In the genomic region with DNA sequence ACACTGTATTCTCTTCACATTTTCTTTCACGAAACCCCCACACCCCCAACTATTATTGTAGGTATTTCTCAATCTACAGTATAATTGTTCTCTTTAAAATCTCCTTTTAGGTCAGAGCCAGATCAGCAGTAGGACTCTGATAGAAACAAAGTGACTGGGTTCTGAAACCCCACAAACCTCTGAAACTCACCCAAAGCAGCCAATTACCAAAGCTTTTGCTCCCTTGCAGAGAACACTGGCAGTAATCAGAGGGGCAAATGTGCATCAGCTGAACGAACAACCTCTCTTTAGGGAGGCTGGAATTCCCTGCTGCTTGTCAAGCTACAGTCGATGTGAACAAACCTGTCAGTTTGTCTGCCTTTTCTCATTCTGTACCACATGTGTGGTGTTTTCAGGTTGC, we compare ENCODE assay signal across 21 cellular contexts.
A peak's percentile ranks its signal among the peaks of the same experiment; 100 is the strongest.
DNase-seq lines count a peak whose midpoint lies in the region; ATAC-seq and TF ChIP-seq lines count a peak whose summit lies in the region.
"Had no signal": no experiment of that assay in that cellular context is flagged by ENCODE, and none has a peak within 500 bp of the region (broad histone marks: within the 10 kb centered on the region; RNA-seq: fewer than 3 reads in every experiment).

No MANE protein-coding gene starts in this region.

- no peak overlapping the region for H3K18ac ChIP-seq in neuronal stem cell (ENCODE audit: low read length)

- DNase-seq in SK-N-DZ (ENCODE audit: low spot score) = peak; percentile 5
- DNase-seq in MV-4-11 (lab: John Stamatoyannopoulos, UW) = no peak
- DNase-seq in stimulated activated CD4-positive, alpha-beta T cell treated with anti-CD3 and anti-CD28 coated beads, Interleukin-4, amount 100 ng/mL, for 4 hours = no peak
- no peak for DNase-seq in colonic mucosa
- DNase-seq in neuronal stem cell (ENCODE audit: low spot score) = no peak
- DNase-seq: CD4-positive, CD25-positive, alpha-beta regulatory T cell; COR-L47; DMS 273 treated with DMSO at 0.1 percent for 48 hours; DMS79 treated with DMSO at 0.1 percent for 48 hours; KBM-7; NCI-H1105 treated with DMSO at 0.1 percent for 48 hours; NCI-H2029 treated with DMSO at 0.1 percent for 48 hours; NCI-H226; NCI-H510A treated with DMSO at 0.1 percent for 48 hours; NCI-H774; Peyer's patch; SJCRH30; T-helper 1 cell had no signal

- WGBS in neuronal stem cell (ENCODE audit: extremely low coverage in 2 of 2, insufficient read length in 2 of 2, insufficient replicate concordance in 1 of 2), 2 donors = 100% methylated on average over 1 of the region's 3 CpGs; no CpG with 5 or more reads in 1 of the 2 donors

- no peak overlapping the region for H2AK5ac ChIP-seq in neuronal stem cell (ENCODE audit: low read depth, low read length)

- no peak overlapping the region for H3K14ac ChIP-seq in neuronal stem cell (ENCODE audit: low read length)

- no peak overlapping the region for H3K23ac ChIP-seq in neuronal stem cell (ENCODE audit: low read depth, low read length, poor library complexity)

- H3K27ac ChIP-seq in colonic mucosa = no peak overlapping the region
- no peak overlapping the region for H3K27ac ChIP-seq in neuronal stem cell (replicated peaks; ENCODE audit: low read length)
- H3K27ac ChIP-seq: Peyer's patch, SJCRH30 had no signal

- H3K9ac ChIP-seq in colonic mucosa (ENCODE audit: low read depth in 2 of 2, low read length in 2 of 2) = no peak overlapping the region
- H3K9ac ChIP-seq in neuronal stem cell (ENCODE audit: low read depth, low read length, poor library complexity) = no peak overlapping the region

- H3K4me2 ChIP-seq in neuronal stem cell (ENCODE audit: insufficient read depth, low read length, poor library complexity, severe bottlenecking) = no peak overlapping the region

- H3K4ac ChIP-seq in neuronal stem cell (ENCODE audit: low read length) = no peak overlapping the region

- no peaks in the 10 kb centered on the region for H3K36me3 ChIP-seq in colonic mucosa
- no peaks in the 10 kb centered on the region for H3K36me3 ChIP-seq in neuronal stem cell (replicated peaks in 1 of 2; ENCODE audit: control insufficient read depth in 2 of 2, insufficient read depth in 2 of 2, low read length in 2 of 2)
- H3K36me3 ChIP-seq: HAP-1, Peyer's patch, SJCRH30 had no signal

- ATAC-seq in GM19351 (IDR thresholded peaks at IDR 0.05; ENCODE audit: unreplicated experiment) = peak; percentile 57
- ATAC-seq in HG02885 (IDR thresholded peaks at IDR 0.05; ENCODE audit: poor library complexity, unreplicated experiment) = peak; percentile 55

- H4K8ac ChIP-seq in neuronal stem cell (ENCODE audit: low read depth, low read length) = no peak overlapping the region

- TF ChIP-seq CTCF in colonic mucosa (IDR thresholded peaks at IDR 0.05) = no peak

- H3K27me3 ChIP-seq in colonic mucosa = no peaks in the 10 kb centered on the region
- no peaks in the 10 kb centered on the region for H3K27me3 ChIP-seq in neuronal stem cell (ENCODE audit: control insufficient read depth in 3 of 3, insufficient read depth in 3 of 3, low read depth in 1 of 3, low read length in 3 of 3)
- H3K27me3 ChIP-seq: Peyer's patch, SJCRH30 had no signal

- no peaks in the 10 kb centered on the region for H3K4me1 ChIP-seq in colonic mucosa
- no peaks in the 10 kb centered on the region for H3K4me1 ChIP-seq in neuronal stem cell (ENCODE audit: control insufficient read depth in 2 of 2, insufficient read depth in 1 of 2, low read depth in 1 of 2, low read length in 2 of 2)
- H3K4me1 ChIP-seq: Peyer's patch, SJCRH30 had no signal

- no peaks in the 10 kb centered on the region for H3K79me1 ChIP-seq in neuronal stem cell (ENCODE audit: low read depth, low read length)

- H3K9me3 ChIP-seq in colonic mucosa (no peaks in the 10 kb centered on the region), neuronal stem cell (replicated peaks in 1 of 2; ENCODE audit: control insufficient read depth in 2 of 2, insufficient read depth in 1 of 2, low read depth in 1 of 2, low read length in 2 of 2) (no peaks in the 10 kb centered on the region)
- H3K9me3 ChIP-seq: HAP-1, Peyer's patch, SJCRH30 had no signal

- H2BK120ac ChIP-seq in neuronal stem cell (ENCODE audit: low read depth, low read length) = no peak overlapping the region

- intact Hi-C loops in colonic mucosa (cut with DNase I) = no loop called here

- H2AFZ ChIP-seq in neuronal stem cell (ENCODE audit: low read length) = no peak overlapping the region

- no peak overlapping the region for H4K91ac ChIP-seq in neuronal stem cell (ENCODE audit: low read depth, low read length, poor library complexity)

- H2BK5ac ChIP-seq in neuronal stem cell (ENCODE audit: low read length) = no peak overlapping the region

- H3K4me3 ChIP-seq in colonic mucosa (no peak overlapping the region), neuronal stem cell (ENCODE audit: low read length in 2 of 2) (no peak overlapping the region)
- H3K4me3 ChIP-seq: HAP-1, Peyer's patch, SJCRH30 had no signal

- H2BK12ac ChIP-seq in neuronal stem cell (ENCODE audit: low read length) = no peak overlapping the region

- H2BK15ac ChIP-seq in neuronal stem cell (ENCODE audit: low read length) = no peak overlapping the region
